Comparison of ENCODE assay signal across 10 cellular contexts in the genomic region with DNA sequence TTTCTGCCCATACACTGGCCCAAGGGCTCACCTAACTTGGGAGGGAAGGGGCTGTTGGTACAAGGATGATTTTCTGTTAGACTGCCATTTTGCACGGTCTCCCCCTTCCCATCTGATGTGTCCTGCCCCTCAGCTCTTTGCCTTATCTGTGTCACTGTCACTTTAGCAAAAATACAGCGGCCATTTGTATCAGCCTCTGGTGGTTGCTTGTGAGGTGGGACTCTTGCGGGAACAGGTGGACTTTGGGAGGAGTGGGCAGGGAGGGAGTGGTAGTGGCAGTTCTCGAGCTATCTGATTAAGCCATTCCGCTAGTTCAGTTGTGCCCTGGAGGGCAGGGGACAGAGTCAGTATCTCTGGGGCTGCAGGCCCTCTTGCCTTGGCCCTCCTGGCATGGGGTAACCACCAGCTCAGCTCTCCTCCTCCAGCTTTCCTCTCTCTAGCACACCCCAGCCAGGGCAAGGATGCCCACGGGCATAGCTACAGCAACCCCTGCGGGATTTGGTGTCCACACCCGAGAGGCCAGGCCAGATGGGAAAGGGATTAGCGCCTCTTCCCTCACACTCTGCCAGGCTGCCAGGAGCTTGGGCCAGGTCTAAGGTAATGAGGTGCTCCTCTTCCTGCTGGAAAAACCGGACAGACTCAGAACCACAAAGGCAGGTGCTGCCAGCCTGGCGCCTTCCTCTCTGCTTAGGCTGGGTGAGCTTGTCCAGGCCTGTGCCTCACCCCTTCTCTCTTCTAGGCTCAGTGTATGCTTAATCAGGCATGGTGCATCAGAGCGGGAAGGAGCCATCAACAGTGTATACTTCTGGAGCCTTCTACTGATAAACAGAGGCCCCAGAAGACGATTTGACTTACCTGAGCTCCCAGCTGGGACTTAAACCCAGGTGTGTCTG. TPM values are rescaled to one million over a fixed set of nuclear protein-coding genes. Genes with fewer than 3 reads are reported as not detected.
A peak's percentile ranks its signal among the peaks of the same experiment; 100 is the strongest.
DNase-seq lines count a peak whose midpoint lies in the region; TF ChIP-seq lines count a peak whose summit lies in the region.
"Had no signal": no experiment of that assay in that cellular context is flagged by ENCODE, and none has a peak within 500 bp of the region (broad histone marks: within the 10 kb centered on the region; RNA-seq: fewer than 3 reads in every experiment).

No MANE protein-coding gene starts in this region.

- H3K4me3 ChIP-seq in spleen = no peak overlapping the region

- H3K4me1 ChIP-seq in spleen = peaks cover 11 to 52% (median 41%) of the 10 kb centered on the region in 6 donors

- no peak for TF ChIP-seq POLR2A in spleen (IDR thresholded peaks at IDR 0.05)

- H3K9me3 ChIP-seq in spleen = no peaks in the 10 kb centered on the region

- in situ Hi-C loops in KBM-7 (cut with MboI; ENCODE audit: low pct_unique_long_range_greater_than_20kb, low sequenced_read_pairs) = loop anchor here (10.0 kb wide), 1 partner anchor 53 kb away; no protein-coding TSS in a partner anchor

- peaks cover 0 to 69% (median 51%) of the 10 kb centered on the region in 6 donors for H3K36me3 ChIP-seq in spleen

- intact Hi-C loops in spleen (cut with DNase I; ENCODE audit: low total_unique reads) = no loop called here

- H3K27ac ChIP-seq in spleen = peak overlapping the region in 4 of 8 donors; percentile 14 to 51 (median 32)

- TF ChIP-seq CTCF in spleen (IDR thresholded peaks at IDR 0.05 in 8 of 11, conservative IDR thresholded peaks at IDR 0.05 in 3 of 11) = no peak

- 80 to 87% (median 83%) methylated on average over 11 to 13 of the region's 13 CpGs for WGBS in spleen, 5 donors

- DNase-seq in NCI-H2107 treated with DMSO at 0.1 percent for 48 hours (lab: John Stamatoyannopoulos, UW; ENCODE audit: unreplicated experiment) (peak; percentile 70), NCI-H2107 (lab: John Stamatoyannopoulos, UW) (no peak), NCI-H524 (lab: John Stamatoyannopoulos, UW) (peak; percentile 69 to 83), cerebellar nuclear complex (lab: John Stamatoyannopoulos, UW) (peak; percentile 26 to 29), spleen (peak; percentile 76), KBM-7 (no peak), iPS-NIHi11 (ENCODE audit: low spot score) (no peak), SIG-M5 (lab: John Stamatoyannopoulos, UW) (no peak)

- no peaks in the 10 kb centered on the region for H3K27me3 ChIP-seq in spleen (replicated peaks in 1 of 7)

RNA-seq across cellular contexts. Expression of gene SLC48A1, which starts 8.7 kb away (rescaled TPM):
- 10 to 100 TPM; 20.2 to 66.4 (median 42.3) TPM for total RNA-seq in spleen
- 10 to 100 TPM in 1 of 3 donors, 1 to 10 TPM in 2; 8.4 to 24.1 (median 9.5) TPM for polyA plus RNA-seq in spleen

RNA-seq across cellular contexts. Expression of gene RAPGEF3, which starts 23.0 kb away (rescaled TPM):
- total RNA-seq in spleen = 10 to 100 TPM; 50.6 to 84.3 (median 57.8) TPM
- polyA plus RNA-seq in spleen = 100 to 1,000 TPM in 1 of 3 donors, 10 to 100 TPM in 2; 21.4 to 116 (median 64.3) TPM

RNA-seq across cellular contexts. Expression of gene HDAC7, which starts 38.0 kb away (rescaled TPM):
- 100 to 1,000 TPM in 5 of 7 donors, 10 to 100 TPM in 2; 74.9 to 158 (median 132) TPM for total RNA-seq in spleen
- polyA plus RNA-seq in spleen = 10 to 100 TPM; 39.6 to 76.7 (median 52.2) TPM

RNA-seq across cellular contexts. Expression of gene ENDOU, which starts 56.4 kb away (rescaled TPM):
- total RNA-seq in spleen = under 1 TPM in 3 of 7 donors, not detected in 4; 0.32 to 0.92 (median 0.70) TPM
- under 1 TPM; 0.05 to 0.16 (median 0.13) TPM for polyA plus RNA-seq in spleen
- total RNA-seq: frontal cortex, HepG2 had no signal
- polyA plus RNA-seq: HepG2 had no signal

Comparison
In these comparisons a context has a peak if more than half of its experiments do, and no peak if none do; other contexts are left out.
1. DNase-seq: peak in NCI-H2107 treated with DMSO at 0.1 percent for 48 hours (single experiment), NCI-H524 (2 of 2), cerebellar nuclear complex (2 of 2) and spleen (single experiment); none in NCI-H2107 (single experiment), KBM-7 (single experiment), iPS-NIHi11 (single experiment) and SIG-M5 (single experiment).